In the genomic region with DNA sequence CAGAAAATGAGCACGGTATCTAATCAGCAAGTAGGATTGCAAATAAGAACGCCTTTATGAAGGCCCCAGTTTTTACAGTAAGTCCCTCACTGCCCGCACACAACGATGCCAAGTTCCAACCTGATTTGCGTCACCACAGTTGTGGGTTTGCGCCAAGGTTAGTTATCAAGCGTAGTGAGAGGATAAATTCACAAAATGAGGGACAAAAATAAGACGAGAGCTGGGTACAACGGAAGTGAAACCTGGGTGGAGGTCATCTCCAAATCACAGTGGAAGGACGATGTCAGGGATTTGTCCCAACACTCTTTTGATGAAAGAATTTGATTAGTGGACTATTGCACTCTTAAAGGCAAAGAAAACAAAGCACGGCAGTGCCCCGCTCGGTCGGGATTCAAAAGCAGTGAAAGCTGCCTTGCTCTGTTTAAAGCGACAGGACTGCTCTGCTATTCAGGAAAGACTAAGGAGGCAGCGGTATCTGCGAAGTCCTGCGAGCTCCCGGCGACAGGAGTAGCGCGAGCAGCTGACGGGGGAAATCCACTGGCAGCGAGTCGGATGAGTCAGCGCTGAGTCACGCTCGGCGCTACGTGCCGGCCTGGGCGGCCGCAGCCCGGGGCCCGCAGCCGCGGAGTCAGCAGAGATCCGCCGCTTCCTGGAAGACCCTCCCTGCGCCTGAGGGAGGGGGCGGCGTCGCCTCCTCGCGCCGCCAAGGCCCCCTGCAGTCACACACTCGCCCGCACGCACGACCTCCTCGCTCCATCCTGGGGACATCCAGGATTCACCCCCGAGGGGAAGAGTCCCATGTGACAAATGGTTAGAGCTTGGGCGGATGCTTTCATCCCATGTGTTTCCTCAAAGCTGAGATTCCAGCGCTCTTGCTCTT, we compare ENCODE assay signal across 1 cellular context.
TF ChIP-seq lines count a peak whose summit lies in the region.

No MANE protein-coding gene starts in this region.

TF ChIP-seq in HepG2, 621 proteins besides CTCF, POLR2A, EP300 and RAD21 (continued from another document and continues in another):
- TF ChIP-seq, protein P1, sequence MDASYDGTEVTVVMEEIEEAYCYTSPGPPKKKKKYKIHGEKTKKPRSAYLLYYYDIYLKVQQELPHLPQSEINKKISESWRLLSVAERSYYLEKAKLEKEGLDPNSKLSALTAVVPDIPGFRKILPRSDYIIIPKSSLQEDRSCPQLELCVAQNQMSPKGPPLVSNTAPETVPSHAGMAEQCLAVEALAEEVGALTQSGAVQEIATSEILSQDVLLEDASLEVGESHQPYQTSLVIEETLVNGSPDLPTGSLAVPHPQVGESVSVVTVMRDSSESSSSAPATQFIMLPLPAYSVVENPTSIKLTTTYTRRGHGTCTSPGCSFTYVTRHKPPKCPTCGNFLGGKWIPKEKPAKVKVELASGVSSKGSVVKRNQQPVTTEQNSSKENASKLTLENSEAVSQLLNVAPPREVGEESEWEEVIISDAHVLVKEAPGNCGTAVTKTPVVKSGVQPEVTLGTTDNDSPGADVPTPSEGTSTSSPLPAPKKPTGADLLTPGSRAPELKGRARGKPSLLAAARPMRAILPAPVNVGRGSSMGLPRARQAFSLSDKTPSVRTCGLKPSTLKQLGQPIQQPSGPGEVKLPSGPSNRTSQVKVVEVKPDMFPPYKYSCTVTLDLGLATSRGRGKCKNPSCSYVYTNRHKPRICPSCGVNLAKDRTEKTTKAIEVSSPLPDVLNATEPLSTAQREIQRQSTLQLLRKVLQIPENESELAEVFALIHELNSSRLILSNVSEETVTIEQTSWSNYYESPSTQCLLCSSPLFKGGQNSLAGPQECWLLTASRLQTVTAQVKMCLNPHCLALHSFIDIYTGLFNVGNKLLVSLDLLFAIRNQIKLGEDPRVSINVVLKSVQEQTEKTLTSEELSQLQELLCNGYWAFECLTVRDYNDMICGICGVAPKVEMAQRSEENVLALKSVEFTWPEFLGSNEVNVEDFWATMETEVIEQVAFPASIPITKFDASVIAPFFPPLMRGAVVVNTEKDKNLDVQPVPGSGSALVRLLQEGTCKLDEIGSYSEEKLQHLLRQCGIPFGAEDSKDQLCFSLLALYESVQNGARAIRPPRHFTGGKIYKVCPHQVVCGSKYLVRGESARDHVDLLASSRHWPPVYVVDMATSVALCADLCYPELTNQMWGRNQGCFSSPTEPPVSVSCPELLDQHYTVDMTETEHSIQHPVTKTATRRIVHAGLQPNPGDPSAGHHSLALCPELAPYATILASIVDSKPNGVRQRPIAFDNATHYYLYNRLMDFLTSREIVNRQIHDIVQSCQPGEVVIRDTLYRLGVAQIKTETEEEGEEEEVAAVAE (CRISPR knock-in tag; IDR thresholded peaks at IDR 0.05; ENCODE audit: borderline replicate concordance): peak; percentile 73; the same call in 1 of the 2 replicates
- TF ChIP-seq NAIF1 (CRISPR knock-in tag; IDR thresholded peaks at IDR 0.05; ENCODE audit: borderline replicate concordance) (peak; percentile 96), ZBTB42 (CRISPR knock-in tag; IDR thresholded peaks at IDR 0.05) (no peak), ZNF768 (CRISPR knock-in tag; IDR thresholded peaks at IDR 0.05) (peak; percentile 56; the same call in 1 of the 2 replicates), GZF1 (CRISPR knock-in tag; IDR thresholded peaks at IDR 0.05) (0 out of 2 replicates have a peak, but pooled peaks have one; percentile 46), TCF7L2 (IDR thresholded peaks at IDR 0.05; ENCODE audit: low read depth, low read length) (no peak), RBM39 (IDR thresholded peaks at IDR 0.05; ENCODE audit: low read depth, low read length, poor library complexity, severe bottlenecking) (peak; percentile 73), SMAD9 (CRISPR knock-in tag; IDR thresholded peaks at IDR 0.05) (0 out of 2 replicates have a peak, but pooled peaks have one; percentile 40), ETV5 (CRISPR knock-in tag; IDR thresholded peaks at IDR 0.05; ENCODE audit: borderline replicate concordance) (peak; percentile 85), ZNF782 (CRISPR knock-in tag; IDR thresholded peaks at IDR 0.05; ENCODE audit: borderline replicate concordance) (peak; percentile 32; the same call in 1 of the 2 replicates), ZNF10 (CRISPR knock-in tag; IDR thresholded peaks at IDR 0.05; ENCODE audit: borderline replicate concordance, low read depth) (no peak), RFX3 (CRISPR knock-in tag; IDR thresholded peaks at IDR 0.05) (no peak), POGZ (CRISPR knock-in tag; IDR thresholded peaks at IDR 0.05) (peak; percentile 89), SATB2 (CRISPR knock-in tag; IDR thresholded peaks at IDR 0.05) (no peak), ZNF121 (CRISPR knock-in tag; IDR thresholded peaks at IDR 0.05) (peak; percentile 22; the same call in 1 of the 2 replicates), CCAR2 (optimal IDR thresholded peaks at IDR 0.05; ENCODE audit: low read depth, low read length) (no peak), ZFP82 (CRISPR knock-in tag; IDR thresholded peaks at IDR 0.05; ENCODE audit: borderline replicate concordance) (no peak), GFI1 (CRISPR knock-in tag; IDR thresholded peaks at IDR 0.05; ENCODE audit: borderline replicate concordance) (peak; percentile 68; the same call in 1 of the 2 replicates), ZNF30 (CRISPR knock-in tag; IDR thresholded peaks at IDR 0.05) (no peak), ZNF557 (CRISPR knock-in tag; IDR thresholded peaks at IDR 0.05) (no peak), SP5 (CRISPR knock-in tag; IDR thresholded peaks at IDR 0.05; ENCODE audit: borderline replicate concordance, low read depth) (peak; percentile 35; the same call in 1 of the 2 replicates), SNRNP70 (IDR thresholded peaks at IDR 0.05; ENCODE audit: low read depth, low read length) (no peak), SMYD3 (CRISPR knock-in tag; IDR thresholded peaks at IDR 0.05) (no peak), RXRB (CRISPR knock-in tag; IDR thresholded peaks at IDR 0.05; ENCODE audit: borderline replicate concordance) (peak; percentile 69; the same call in 1 of the 2 replicates), FOXO1 (CRISPR knock-in tag; IDR thresholded peaks at IDR 0.05) (peak; percentile 62), REPIN1 (CRISPR knock-in tag; IDR thresholded peaks at IDR 0.05; ENCODE audit: borderline replicate concordance, low read depth) (no peak), PAWR (CRISPR knock-in tag; IDR thresholded peaks at IDR 0.05; ENCODE audit: borderline replicate concordance) (no peak)
- TF ChIP-seq, protein P2, sequence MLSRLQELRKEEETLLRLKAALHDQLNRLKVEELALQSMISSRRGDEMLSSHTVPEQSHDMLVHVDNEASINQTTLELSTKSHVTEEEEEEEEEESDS (CRISPR knock-in tag; IDR thresholded peaks at IDR 0.05; ENCODE audit: borderline replicate concordance): 0 out of 2 replicates have a peak, but pooled peaks have one; percentile 41
- TF ChIP-seq, protein P3, sequence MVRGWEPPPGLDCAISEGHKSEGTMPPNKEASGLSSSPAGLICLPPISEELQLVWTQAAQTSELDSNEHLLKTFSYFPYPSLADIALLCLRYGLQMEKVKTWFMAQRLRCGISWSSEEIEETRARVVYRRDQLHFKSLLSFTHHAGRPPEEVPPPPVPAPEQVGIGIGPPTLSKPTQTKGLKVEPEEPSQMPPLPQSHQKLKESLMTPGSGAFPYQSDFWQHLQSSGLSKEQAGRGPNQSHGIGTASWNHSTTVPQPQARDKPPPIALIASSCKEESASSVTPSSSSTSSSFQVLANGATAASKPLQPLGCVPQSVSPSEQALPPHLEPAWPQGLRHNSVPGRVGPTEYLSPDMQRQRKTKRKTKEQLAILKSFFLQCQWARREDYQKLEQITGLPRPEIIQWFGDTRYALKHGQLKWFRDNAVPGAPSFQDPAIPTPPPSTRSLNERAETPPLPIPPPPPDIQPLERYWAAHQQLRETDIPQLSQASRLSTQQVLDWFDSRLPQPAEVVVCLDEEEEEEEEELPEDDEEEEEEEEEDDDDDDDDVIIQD (CRISPR knock-in tag; IDR thresholded peaks at IDR 0.05; ENCODE audit: low read depth): peak; percentile 19; the same call in 1 of the 2 replicates
- TF ChIP-seq, protein P4, sequence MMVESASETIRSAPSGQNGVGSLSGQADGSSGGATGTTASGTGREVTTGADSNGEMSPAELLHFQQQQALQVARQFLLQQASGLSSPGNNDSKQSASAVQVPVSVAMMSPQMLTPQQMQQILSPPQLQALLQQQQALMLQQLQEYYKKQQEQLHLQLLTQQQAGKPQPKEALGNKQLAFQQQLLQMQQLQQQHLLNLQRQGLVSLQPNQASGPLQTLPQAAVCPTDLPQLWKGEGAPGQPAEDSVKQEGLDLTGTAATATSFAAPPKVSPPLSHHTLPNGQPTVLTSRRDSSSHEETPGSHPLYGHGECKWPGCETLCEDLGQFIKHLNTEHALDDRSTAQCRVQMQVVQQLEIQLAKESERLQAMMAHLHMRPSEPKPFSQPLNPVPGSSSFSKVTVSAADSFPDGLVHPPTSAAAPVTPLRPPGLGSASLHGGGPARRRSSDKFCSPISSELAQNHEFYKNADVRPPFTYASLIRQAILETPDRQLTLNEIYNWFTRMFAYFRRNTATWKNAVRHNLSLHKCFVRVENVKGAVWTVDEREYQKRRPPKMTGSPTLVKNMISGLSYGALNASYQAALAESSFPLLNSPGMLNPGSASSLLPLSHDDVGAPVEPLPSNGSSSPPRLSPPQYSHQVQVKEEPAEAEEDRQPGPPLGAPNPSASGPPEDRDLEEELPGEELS (CRISPR knock-in tag; IDR thresholded peaks at IDR 0.05): peak; percentile 59
- TF ChIP-seq, protein P5, sequence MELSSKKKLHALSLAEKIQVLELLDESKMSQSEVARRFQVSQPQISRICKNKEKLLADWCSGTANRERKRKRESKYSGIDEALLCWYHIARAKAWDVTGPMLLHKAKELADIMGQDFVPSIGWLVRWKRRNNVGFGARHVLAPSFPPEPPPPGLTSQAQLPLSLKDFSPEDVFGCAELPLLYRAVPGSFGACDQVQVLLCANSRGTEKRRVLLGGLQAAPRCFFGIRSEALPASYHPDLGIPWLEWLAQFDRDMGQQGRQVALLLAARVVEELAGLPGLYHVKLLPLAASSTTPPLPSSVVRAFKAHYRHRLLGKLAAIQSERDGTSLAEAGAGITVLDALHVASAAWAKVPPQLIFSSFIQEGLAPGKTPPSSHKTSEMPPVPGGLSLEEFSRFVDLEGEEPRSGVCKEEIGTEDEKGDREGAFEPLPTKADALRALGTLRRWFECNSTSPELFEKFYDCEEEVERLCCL (CRISPR knock-in tag; IDR thresholded peaks at IDR 0.05; ENCODE audit: borderline replicate concordance): no peak
- TF ChIP-seq, protein P6, sequence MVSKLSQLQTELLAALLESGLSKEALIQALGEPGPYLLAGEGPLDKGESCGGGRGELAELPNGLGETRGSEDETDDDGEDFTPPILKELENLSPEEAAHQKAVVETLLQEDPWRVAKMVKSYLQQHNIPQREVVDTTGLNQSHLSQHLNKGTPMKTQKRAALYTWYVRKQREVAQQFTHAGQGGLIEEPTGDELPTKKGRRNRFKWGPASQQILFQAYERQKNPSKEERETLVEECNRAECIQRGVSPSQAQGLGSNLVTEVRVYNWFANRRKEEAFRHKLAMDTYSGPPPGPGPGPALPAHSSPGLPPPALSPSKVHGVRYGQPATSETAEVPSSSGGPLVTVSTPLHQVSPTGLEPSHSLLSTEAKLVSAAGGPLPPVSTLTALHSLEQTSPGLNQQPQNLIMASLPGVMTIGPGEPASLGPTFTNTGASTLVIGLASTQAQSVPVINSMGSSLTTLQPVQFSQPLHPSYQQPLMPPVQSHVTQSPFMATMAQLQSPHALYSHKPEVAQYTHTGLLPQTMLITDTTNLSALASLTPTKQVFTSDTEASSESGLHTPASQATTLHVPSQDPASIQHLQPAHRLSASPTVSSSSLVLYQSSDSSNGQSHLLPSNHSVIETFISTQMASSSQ (IDR thresholded peaks at IDR 0.05; ENCODE audit: low read depth): no peak
- TF ChIP-seq, protein P6 (CRISPR knock-in tag; IDR thresholded peaks at IDR 0.05; ENCODE audit: borderline replicate concordance): peak; percentile 48; the same call in 1 of the 2 replicates
- TF ChIP-seq, protein P7, sequence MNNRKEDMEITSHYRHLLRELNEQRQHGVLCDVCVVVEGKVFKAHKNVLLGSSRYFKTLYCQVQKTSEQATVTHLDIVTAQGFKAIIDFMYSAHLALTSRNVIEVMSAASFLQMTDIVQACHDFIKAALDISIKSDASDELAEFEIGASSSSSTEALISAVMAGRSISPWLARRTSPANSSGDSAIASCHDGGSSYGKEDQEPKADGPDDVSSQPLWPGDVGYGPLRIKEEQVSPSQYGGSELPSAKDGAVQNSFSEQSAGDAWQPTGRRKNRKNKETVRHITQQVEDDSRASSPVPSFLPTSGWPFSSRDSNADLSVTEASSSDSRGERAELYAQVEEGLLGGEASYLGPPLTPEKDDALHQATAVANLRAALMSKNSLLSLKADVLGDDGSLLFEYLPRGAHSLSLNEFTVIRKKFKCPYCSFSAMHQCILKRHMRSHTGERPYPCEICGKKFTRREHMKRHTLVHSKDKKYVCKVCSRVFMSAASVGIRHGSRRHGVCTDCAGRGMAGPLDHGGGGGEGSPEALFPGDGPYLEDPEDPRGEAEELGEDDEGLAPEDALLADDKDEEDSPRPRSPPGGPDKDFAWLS (CRISPR knock-in tag; IDR thresholded peaks at IDR 0.05; ENCODE audit: borderline replicate concordance): no peak
- TF ChIP-seq, protein P8, sequence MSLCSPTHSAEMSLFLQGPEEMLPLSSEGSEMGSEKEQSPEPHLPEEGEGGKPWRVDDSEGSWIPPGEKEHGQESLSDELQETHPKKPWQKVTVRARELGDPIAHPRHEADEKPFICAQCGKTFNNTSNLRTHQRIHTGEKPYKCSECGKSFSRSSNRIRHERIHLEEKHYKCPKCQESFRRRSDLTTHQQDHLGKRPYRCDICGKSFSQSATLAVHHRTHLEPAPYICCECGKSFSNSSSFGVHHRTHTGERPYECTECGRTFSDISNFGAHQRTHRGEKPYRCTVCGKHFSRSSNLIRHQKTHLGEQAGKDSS (CRISPR knock-in tag; IDR thresholded peaks at IDR 0.05; ENCODE audit: borderline replicate concordance, low read depth): peak; percentile 28; the same call in 1 of the 2 replicates
- TF ChIP-seq, protein P9, sequence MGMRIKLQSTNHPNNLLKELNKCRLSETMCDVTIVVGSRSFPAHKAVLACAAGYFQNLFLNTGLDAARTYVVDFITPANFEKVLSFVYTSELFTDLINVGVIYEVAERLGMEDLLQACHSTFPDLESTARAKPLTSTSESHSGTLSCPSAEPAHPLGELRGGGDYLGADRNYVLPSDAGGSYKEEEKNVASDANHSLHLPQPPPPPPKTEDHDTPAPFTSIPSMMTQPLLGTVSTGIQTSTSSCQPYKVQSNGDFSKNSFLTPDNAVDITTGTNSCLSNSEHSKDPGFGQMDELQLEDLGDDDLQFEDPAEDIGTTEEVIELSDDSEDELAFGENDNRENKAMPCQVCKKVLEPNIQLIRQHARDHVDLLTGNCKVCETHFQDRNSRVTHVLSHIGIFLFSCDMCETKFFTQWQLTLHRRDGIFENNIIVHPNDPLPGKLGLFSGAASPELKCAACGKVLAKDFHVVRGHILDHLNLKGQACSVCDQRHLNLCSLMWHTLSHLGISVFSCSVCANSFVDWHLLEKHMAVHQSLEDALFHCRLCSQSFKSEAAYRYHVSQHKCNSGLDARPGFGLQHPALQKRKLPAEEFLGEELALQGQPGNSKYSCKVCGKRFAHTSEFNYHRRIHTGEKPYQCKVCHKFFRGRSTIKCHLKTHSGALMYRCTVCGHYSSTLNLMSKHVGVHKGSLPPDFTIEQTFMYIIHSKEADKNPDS (CRISPR knock-in tag; IDR thresholded peaks at IDR 0.05): no peak
